ENCODE assay signal across 20 cellular contexts in genomic region chr3:25142609-25143355, GRCh38.
DNase-seq lines count a peak whose midpoint lies in the region; ATAC-seq, FAIRE-seq and TF ChIP-seq lines count a peak whose summit lies in the region.
"Had no signal": no experiment of that assay in that cellular context is flagged by ENCODE, and none has a peak within 500 bp of the region (broad histone marks: within the 10 kb centered on the region; RNA-seq: fewer than 3 reads in every experiment).

No MANE protein-coding gene starts in this region.

- H3K36me3 ChIP-seq in HUES48 (ENCODE audit: control insufficient read depth, insufficient read depth, low read length), result no peaks in the 10 kb centered on the region
- H3K36me3 ChIP-seq in bronchial epithelial cell (ENCODE audit: control insufficient read depth, insufficient read depth, low read length), result no peaks in the 10 kb centered on the region
- H3K36me3 ChIP-seq: BLaER1 had no signal

- H3K4me1 ChIP-seq in HUES48 (ENCODE audit: control insufficient read depth, insufficient read depth, low read length), result peaks cover 7% of the 10 kb centered on the region; the same call in 1 of the 2 replicates
- H3K4me1 ChIP-seq: BLaER1 had no signal

- peak; percentile 83 for FAIRE-seq in bronchial epithelial cell (lab: Jason Lieb, UNC)
- FAIRE-seq: GM12892, GM18507 had no signal

- no peaks in the 10 kb centered on the region for H3K9me3 ChIP-seq in HUES48 (ENCODE audit: control insufficient read depth, insufficient read depth, low read length)
- H3K9me3 ChIP-seq: BLaER1 had no signal

- DNase-seq in NCI-H2171 treated with DMSO at 0.1 percent for 48 hours (lab: John Stamatoyannopoulos, UW), result peak; percentile 9
- DNase-seq in NCI-H2171 (lab: John Stamatoyannopoulos, UW), result no peak
- DNase-seq in bronchial epithelial cell (ENCODE audit: low read depth), result no peak
- DNase-seq in islet precursor cell, result peak; percentile 69
- DNase-seq in stimulated activated naive CD4-positive, alpha-beta T cell treated with Interleukin-2 at 50 U/mL for 16 hours (lab: John Stamatoyannopoulos, UW), result no peak
- no peak for DNase-seq in dedifferentiated amniotic fluid mesenchymal stem cell (ENCODE audit: extremely low spot score)
- DNase-seq: 8988T; CD4-positive, alpha-beta memory T cell; DMS153; DMS79; GDM1; GM23248; H7; HFFc6 had no signal

- H3K4me3 ChIP-seq in HUES48 (ENCODE audit: low read depth, low read length) (no peak overlapping the region), bronchial epithelial cell (ENCODE audit: low read depth, low read length) (no peak overlapping the region)
- H3K4me3 ChIP-seq: BLaER1, GM23248 had no signal

- H3K9ac ChIP-seq in HUES48 (ENCODE audit: low read depth, low read length), result no peak overlapping the region
- H3K9ac ChIP-seq: BLaER1, GM23248 had no signal

- TF ChIP-seq CTCF in bronchial epithelial cell (IDR thresholded peaks at IDR 0.05; ENCODE audit: insufficient read depth, low read length, severe bottlenecking), result no peak

- peak overlapping the region; percentile 32 for H3K27ac ChIP-seq in HUES48 (ENCODE audit: low read depth, low read length)
- H3K27ac ChIP-seq: BLaER1, GM23248 had no signal

- H3K27me3 ChIP-seq in HUES48 (ENCODE audit: control insufficient read depth, insufficient read depth, low read length), result no peaks in the 10 kb centered on the region
- no peaks in the 10 kb centered on the region for H3K27me3 ChIP-seq in bronchial epithelial cell (ENCODE audit: control insufficient read depth, insufficient read depth, low read length)
- H3K27me3 ChIP-seq: BLaER1 had no signal

- ATAC-seq in HG02642 (IDR thresholded peaks at IDR 0.05; ENCODE audit: poor library complexity, unreplicated experiment), result no peak
- ATAC-seq: HCT116 had no signal

Comparison
In these comparisons a context has a peak if more than half of its experiments do, and no peak if none do; other contexts are left out.
1. DNase-seq: peak in NCI-H2171 treated with DMSO at 0.1 percent for 48 hours (single experiment) and islet precursor cell (single experiment); none in NCI-H2171 (single experiment), bronchial epithelial cell (single experiment), stimulated activated naive CD4-positive, alpha-beta T cell treated with Interleukin-2 at 50 U/mL for 16 hours (single experiment) and dedifferentiated amniotic fluid mesenchymal stem cell (single experiment).